In genomic region chr1:230868736-230869385, GRCh38 we compare ENCODE assay signal across 1 cellular context.
A peak's percentile ranks its signal among the peaks of the same experiment; 100 is the strongest.
TF ChIP-seq lines count a peak whose summit lies in the region.

No MANE protein-coding gene starts in this region.

TF ChIP-seq in HEK293, 187 proteins besides CTCF, POLR2A, EP300 and RAD21 (continued from another document):
- TF ChIP-seq ZNF121 (tag by site-specific recombination; IDR thresholded peaks at IDR 0.05), result peak; percentile 64; the same call in 1 of the 2 replicates
- peak; percentile 15; the same call in 1 of the 2 replicates for TF ChIP-seq ZNF600 (tag by site-specific recombination; IDR thresholded peaks at IDR 0.05)
- peak; percentile 99 for TF ChIP-seq ZNF335 (tag by site-specific recombination; conservative IDR thresholded peaks at IDR 0.05)
- 0 out of 2 replicates have a peak, but pooled peaks have one; percentile 18 for TF ChIP-seq ZBTB11 (tag by site-specific recombination; conservative IDR thresholded peaks at IDR 0.05; ENCODE audit: low read depth)
- peak; percentile 23; the same call in 1 of the 2 replicates for TF ChIP-seq SP7 (tag by site-specific recombination; IDR thresholded peaks at IDR 0.05)
- TF ChIP-seq ZBTB20 (tag by site-specific recombination; IDR thresholded peaks at IDR 0.05), result peak; percentile 96
- 0 out of 2 replicates have a peak, but pooled peaks have one; percentile 49 for TF ChIP-seq YY1 (tag by site-specific recombination; IDR thresholded peaks at IDR 0.05)
- TF ChIP-seq YY2 (tag by site-specific recombination; IDR thresholded peaks at IDR 0.05), result 0 out of 2 replicates have a peak, but pooled peaks have one; percentile 29
- TF ChIP-seq ZNF2 (tag by site-specific recombination; IDR thresholded peaks at IDR 0.05), result peak; percentile 72
- peak; percentile 33; the same call in 1 of the 2 replicates for TF ChIP-seq SCRT2 (tag by site-specific recombination; IDR thresholded peaks at IDR 0.05)
- peak; percentile 73; the same call in 1 of the 2 replicates for TF ChIP-seq KLF16 (tag by site-specific recombination; IDR thresholded peaks at IDR 0.05)
- TF ChIP-seq ZFP69B (tag by site-specific recombination; IDR thresholded peaks at IDR 0.05), result peak; percentile 40; the same call in 1 of the 2 replicates
- peak; percentile 14; the same call in 1 of the 2 replicates for TF ChIP-seq ZNF580 (tag by site-specific recombination; IDR thresholded peaks at IDR 0.05)
- 0 out of 2 replicates have a peak, but pooled peaks have one; percentile 47 for TF ChIP-seq ZBTB10 (tag by site-specific recombination; IDR thresholded peaks at IDR 0.05)
- TF ChIP-seq REPIN1 (tag by site-specific recombination; IDR thresholded peaks at IDR 0.05; ENCODE audit: low read depth), result no peak
- TF ChIP-seq ZFHX2 (tag by site-specific recombination; conservative IDR thresholded peaks at IDR 0.05), result no peak
- TF ChIP-seq ZNF670 (tag by site-specific recombination; IDR thresholded peaks at IDR 0.05; ENCODE audit: low read depth), result no peak
- TF ChIP-seq ZBTB17 (tag by site-specific recombination; IDR thresholded peaks at IDR 0.05), result peak; percentile 79
- 0 out of 2 replicates have a peak, but pooled peaks have one; percentile 51 for TF ChIP-seq ZFP37 (tag by site-specific recombination; IDR thresholded peaks at IDR 0.05)
- TF ChIP-seq ZNF692 (tag by site-specific recombination; IDR thresholded peaks at IDR 0.05), result peak; percentile 87
- TF ChIP-seq ZBTB48 (tag by site-specific recombination; IDR thresholded peaks at IDR 0.05), result peak; percentile 53; the same call in 1 of the 2 replicates
- no peak for TF ChIP-seq BCL11B (tag by site-specific recombination; IDR thresholded peaks at IDR 0.05; ENCODE audit: low read depth)
- peak; percentile 52; the same call in 1 of the 2 replicates for TF ChIP-seq OSR2 (tag by site-specific recombination; IDR thresholded peaks at IDR 0.05)
- 0 out of 2 replicates have a peak, but pooled peaks have one; percentile 37 for TF ChIP-seq ZNF324 (tag by site-specific recombination; IDR thresholded peaks at IDR 0.05)
- TF ChIP-seq ZSCAN5A (tag by site-specific recombination; IDR thresholded peaks at IDR 0.05), result peak; percentile 56; the same call in 1 of the 2 replicates
- 0 out of 2 replicates have a peak, but pooled peaks have one; percentile 30 for TF ChIP-seq ZNF843 (tag by site-specific recombination; IDR thresholded peaks at IDR 0.05)
- TF ChIP-seq ZEB2 (tag by site-specific recombination; IDR thresholded peaks at IDR 0.05), result peak; percentile 69
- no peak for TF ChIP-seq ZNF707 (tag by site-specific recombination; IDR thresholded peaks at IDR 0.05)
- TF ChIP-seq GLIS1 (tag by site-specific recombination; IDR thresholded peaks at IDR 0.05), result no peak
- TF ChIP-seq KLF8 (tag by site-specific recombination; IDR thresholded peaks at IDR 0.05), result peak; percentile 36; the same call in 1 of the 2 replicates
- TF ChIP-seq PRDM10 (tag by site-specific recombination; IDR thresholded peaks at IDR 0.05), result peak; percentile 25
- TF ChIP-seq PRDM1 (tag by site-specific recombination; IDR thresholded peaks at IDR 0.05), result peak; percentile 93
